ENCODE assay signal across 8 cellular contexts in genomic region chr14:53151523-53151866, GRCh38. TPM values are rescaled to one million over a fixed set of nuclear protein-coding genes. Genes with fewer than 3 reads are reported as not detected.
DNase-seq lines count a peak whose midpoint lies in the region; ATAC-seq and TF ChIP-seq lines count a peak whose summit lies in the region.

No MANE protein-coding gene starts in this region.

- H3K4me1 ChIP-seq in HUES6 (ENCODE audit: control insufficient read depth, insufficient read depth, low read length) (peaks cover 17% of the 10 kb centered on the region), mucosa of descending colon (ENCODE audit: low read depth) (no peaks in the 10 kb centered on the region)

- DNase-seq in caudate nucleus (lab: John Stamatoyannopoulos, UW) (peak in 15 of 61 donors; percentile 0 to 52 (median 39)), mucosa of descending colon (peak in 1 of 3 donors; percentile 12), NCI-H774 (lab: John Stamatoyannopoulos, UW) (no peak)
- no peak for DNase-seq in activated CD4-positive, alpha-beta T cell treated with anti-CD3 and anti-CD28 coated beads for 48 hours

- peaks cover 7% of the 10 kb centered on the region for H3K27me3 ChIP-seq in HUES6 (ENCODE audit: control insufficient read depth, insufficient read depth, low read length)

- H3K27ac ChIP-seq in 22Rv1 = peak overlapping the region; percentile 78; the same call in 1 of the 2 replicates
- no peak overlapping the region for H3K27ac ChIP-seq in HUES6 (ENCODE audit: low read depth, low read length)
- peak overlapping the region; percentile 7 for H3K27ac ChIP-seq in caudate nucleus (ENCODE audit: low read depth, low read length)

- peak overlapping the region; percentile 90 for H3K4me3 ChIP-seq in HUES6 (ENCODE audit: low read depth, low read length)
- peak overlapping the region; percentile 37 for H3K4me3 ChIP-seq in mucosa of descending colon

- ATAC-seq in mucosa of descending colon (no peak), HG02610 (IDR thresholded peaks at IDR 0.05; ENCODE audit: unreplicated experiment) (no peak), GM21360 (IDR thresholded peaks at IDR 0.05; ENCODE audit: unreplicated experiment) (no peak)

- H3K36me3 ChIP-seq in HUES6 (ENCODE audit: control insufficient read depth, insufficient read depth, low read length) (no peaks in the 10 kb centered on the region), mucosa of descending colon (ENCODE audit: low read depth) (no peaks in the 10 kb centered on the region)

- TF ChIP-seq CTCF in 22Rv1 (IDR thresholded peaks at IDR 0.05) (no peak), mucosa of descending colon (IDR thresholded peaks at IDR 0.05) (no peak)

- H3K9ac ChIP-seq in HUES6 (ENCODE audit: low read length) = peak overlapping the region; percentile 83

- intact Hi-C loops in mucosa of descending colon (cut with DNase I, micrococcal nuclease) = no loop called here

- H3K9me3 ChIP-seq in HUES6 (ENCODE audit: control insufficient read depth, insufficient read depth, low read depth, low read length) (no peaks in the 10 kb centered on the region; the same call in 1 of the 2 replicates), mucosa of descending colon (no peaks in the 10 kb centered on the region)

RNA-seq across cellular contexts. Expression of gene DDHD1, which starts 1.6 kb away (rescaled TPM):
- total RNA-seq in mucosa of descending colon = 10 to 100 TPM in 1 of 3 donors, 1 to 10 TPM in 2; 7.7 to 15.7 (median 8.2) TPM
